In genomic region chr6:20427856-20428255, GRCh38 we compare ENCODE assay signal across 10 cellular contexts. TPM values are rescaled to one million over a fixed set of nuclear protein-coding genes. Genes with fewer than 3 reads are reported as not detected.
DNase-seq lines count a peak whose midpoint lies in the region; ATAC-seq, FAIRE-seq and TF ChIP-seq lines count a peak whose summit lies in the region.
"Had no signal": no experiment of that assay in that cellular context is flagged by ENCODE, and none has a peak within 500 bp of the region (broad histone marks: within the 10 kb centered on the region; RNA-seq: fewer than 3 reads in every experiment).

No MANE protein-coding gene starts in this region.

- H3K79me2 ChIP-seq in HepG2 (ENCODE audit: insufficient read depth, low read length): peaks cover 82% of the 10 kb centered on the region

- H3K4me3 ChIP-seq in HepG2 (replicated peaks in 1 of 3; ENCODE audit: insufficient read depth in 1 of 3, low read depth in 2 of 3, low read length in 3 of 3): no peak overlapping the region
- H3K4me3 ChIP-seq in mesenchymal stem cell (ENCODE audit: insufficient read depth in 1 of 2, low read depth in 1 of 2, low read length in 2 of 2): no peak overlapping the region
- H3K4me3 ChIP-seq: skin epidermis had no signal

- no peak overlapping the region for H2AK5ac ChIP-seq in mesenchymal stem cell (ENCODE audit: low read length, severe bottlenecking)

- no peaks in the 10 kb centered on the region for H3K27me3 ChIP-seq in HepG2 (ENCODE audit: control insufficient read depth in 1 of 2, insufficient read depth in 2 of 2, low read length in 2 of 2)
- H3K27me3 ChIP-seq in mesenchymal stem cell (ENCODE audit: control insufficient read depth in 1 of 2, insufficient read depth in 1 of 2, low read length in 2 of 2): no peaks in the 10 kb centered on the region

- H4K8ac ChIP-seq in mesenchymal stem cell (ENCODE audit: low read length): no peak overlapping the region

- H3K27ac ChIP-seq in HepG2 (ENCODE audit: extremely low read length, insufficient read depth, low read length): peak overlapping the region; percentile 49
- H3K27ac ChIP-seq in mesenchymal stem cell (ENCODE audit: low read length, poor library complexity, severe bottlenecking): no peak overlapping the region
- H3K27ac ChIP-seq: skin epidermis had no signal

- WGBS in HepG2 (ENCODE audit: low lambda C conversion rate): 30% methylated on average over 6 of the region's 6 CpGs
- WGBS in mesenchymal stem cell: 80% methylated on average over 5 of the region's 6 CpGs

- TF ChIP-seq CTCF in HepG2 (CRISPR knock-in tag; IDR thresholded peaks at IDR 0.05): no peak

- DNase-seq in HepG2 (ENCODE audit: low spot score) (peak; percentile 32), posterior cingulate gyrus (no peak), activated T-cell treated with anti-CD3 and anti-CD28 coated beads for 4 hours (no peak), mesenchymal stem cell (no peak), NCI-H226 (no peak)
- DNase-seq: DND-41 had no signal

- ATAC-seq in GM18858 (IDR thresholded peaks at IDR 0.05; ENCODE audit: unreplicated experiment) (peak; percentile 96), GM21723 (IDR thresholded peaks at IDR 0.05; ENCODE audit: unreplicated experiment) (peak; percentile 89), HG03439 (IDR thresholded peaks at IDR 0.05; ENCODE audit: unreplicated experiment) (peak; percentile 77), HepG2 (peak; percentile 93)

- no peak for TF ChIP-seq POLR2A in HepG2 (IDR thresholded peaks at IDR 0.05; ENCODE audit: insufficient read depth in 1 of 2, low read depth in 2 of 2, low read length in 2 of 2)

- BruUV-seq in HepG2 (replicated peaks; lab: Mats Ljungman, UMichigan): no TSS peak

- no peak overlapping the region for H4K91ac ChIP-seq in mesenchymal stem cell (ENCODE audit: low read length)

- FAIRE-seq in HepG2 (lab: Jason Lieb, UNC): peak; percentile 48

- H2BK5ac ChIP-seq in mesenchymal stem cell (ENCODE audit: low read depth, low read length, poor library complexity, severe bottlenecking): no peak overlapping the region

- H3K4me2 ChIP-seq in HepG2 (ENCODE audit: low read depth, low read length) (peak overlapping the region; percentile 38), mesenchymal stem cell (ENCODE audit: low read length, poor library complexity, severe bottlenecking) (no peak overlapping the region)

- H3K9ac ChIP-seq in HepG2 (ENCODE audit: insufficient read depth, low read depth, low read length): 0 out of 2 replicates have a peak overlapping the region, but pooled peaks have one; percentile 22
- H3K9ac ChIP-seq in mesenchymal stem cell (ENCODE audit: low read length): no peak overlapping the region

- in situ Hi-C loops in HepG2 (cut with HindIII; ENCODE audit: extremely low pct_ligation_motif_present, low pct_unique_long_range_greater_than_20kb): no loop called here

- H3K9me3 ChIP-seq in HepG2 (ENCODE audit: low read length): no peaks in the 10 kb centered on the region
- no peaks in the 10 kb centered on the region for H3K9me3 ChIP-seq in mesenchymal stem cell (ENCODE audit: control insufficient read depth, low read length)

- H2AFZ ChIP-seq in HepG2 (ENCODE audit: low read length) (no peak overlapping the region), mesenchymal stem cell (ENCODE audit: low read depth, low read length) (no peak overlapping the region)

- no peak overlapping the region for H2BK15ac ChIP-seq in mesenchymal stem cell (ENCODE audit: low read depth, poor library complexity, severe bottlenecking)

- H3K36me3 ChIP-seq in HepG2 (replicated peaks in 1 of 2; ENCODE audit: control insufficient read depth in 1 of 2, insufficient read depth in 2 of 2, low read length in 2 of 2) (peaks cover 3 to 18% of the 10 kb centered on the region in 2 experiments; a peak in 4 of 5 replicates), mesenchymal stem cell (ENCODE audit: control insufficient read depth in 1 of 2, insufficient read depth in 2 of 2, low read depth in 1 of 2, low read length in 2 of 2) (peaks cover 10 to 16% of the 10 kb centered on the region in 2 experiments)

- no peak overlapping the region for H2BK120ac ChIP-seq in mesenchymal stem cell (ENCODE audit: low read depth, low read length)

- H3K4me1 ChIP-seq in HepG2 (ENCODE audit: insufficient read depth, low read length) (peaks cover 40% of the 10 kb centered on the region), mesenchymal stem cell (ENCODE audit: control insufficient read depth, insufficient read depth, low read depth, low read length) (peaks cover 4% of the 10 kb centered on the region)

- H2BK12ac ChIP-seq in mesenchymal stem cell (ENCODE audit: low read length in 2 of 2): no peak overlapping the region

- H3K4ac ChIP-seq in mesenchymal stem cell (ENCODE audit: low read depth in 1 of 2, low read length in 2 of 2): no peak overlapping the region

- no peak overlapping the region for H3K23ac ChIP-seq in mesenchymal stem cell (ENCODE audit: low read length in 2 of 2)

- H3K18ac ChIP-seq in mesenchymal stem cell (ENCODE audit: low read depth in 1 of 2, low read length in 2 of 2): no peak overlapping the region

- CTCF ChIA-PET in HepG2 (lab: Yijun Ruan, JAX; ENCODE audit: low intra/inter-chr PET ratio, low total read pairs): no interaction called here

- peaks cover 27% of the 10 kb centered on the region for H3K79me1 ChIP-seq in mesenchymal stem cell (replicated peaks; ENCODE audit: low read length, poor library complexity, severe bottlenecking)

- no peak for TF ChIP-seq RAD21 in HepG2 (CRISPR knock-in tag; IDR thresholded peaks at IDR 0.05)

- TF ChIP-seq EP300 in HepG2 (IDR thresholded peaks at IDR 0.05; ENCODE audit: low read depth in 2 of 2, low read length in 2 of 2) (no peak), HepG2 (CRISPR knock-in tag; IDR thresholded peaks at IDR 0.05; ENCODE audit: borderline replicate concordance) (no peak)

- POLR2A ChIA-PET in HepG2 (lab: Yijun Ruan, JAX): no interaction called here

- peaks cover 5% of the 10 kb centered on the region for H4K20me1 ChIP-seq in HepG2 (ENCODE audit: insufficient read depth, low read length)

- intact Hi-C loops in HepG2 (cut with micrococcal nuclease; ENCODE audit: unreplicated experiment) (loop anchor here (1.0 kb wide), 1 partner anchor 24 kb away; no protein-coding TSS in a partner anchor), posterior cingulate gyrus (cut with DNase I) (no loop called here)

- H3K14ac ChIP-seq in mesenchymal stem cell (ENCODE audit: low read length in 2 of 2): no peak overlapping the region

TF ChIP-seq in HepG2, 621 proteins besides CTCF, POLR2A, EP300 and RAD21 (continues in another document):
- no peak for TF ChIP-seq RELA (CRISPR knock-in tag; IDR thresholded peaks at IDR 0.05)
- TF ChIP-seq NFE2L2 (IDR thresholded peaks at IDR 0.05; ENCODE audit: low read length): no peak
- TF ChIP-seq, protein P1, sequence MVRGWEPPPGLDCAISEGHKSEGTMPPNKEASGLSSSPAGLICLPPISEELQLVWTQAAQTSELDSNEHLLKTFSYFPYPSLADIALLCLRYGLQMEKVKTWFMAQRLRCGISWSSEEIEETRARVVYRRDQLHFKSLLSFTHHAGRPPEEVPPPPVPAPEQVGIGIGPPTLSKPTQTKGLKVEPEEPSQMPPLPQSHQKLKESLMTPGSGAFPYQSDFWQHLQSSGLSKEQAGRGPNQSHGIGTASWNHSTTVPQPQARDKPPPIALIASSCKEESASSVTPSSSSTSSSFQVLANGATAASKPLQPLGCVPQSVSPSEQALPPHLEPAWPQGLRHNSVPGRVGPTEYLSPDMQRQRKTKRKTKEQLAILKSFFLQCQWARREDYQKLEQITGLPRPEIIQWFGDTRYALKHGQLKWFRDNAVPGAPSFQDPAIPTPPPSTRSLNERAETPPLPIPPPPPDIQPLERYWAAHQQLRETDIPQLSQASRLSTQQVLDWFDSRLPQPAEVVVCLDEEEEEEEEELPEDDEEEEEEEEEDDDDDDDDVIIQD (CRISPR knock-in tag; IDR thresholded peaks at IDR 0.05; ENCODE audit: low read depth): 0 out of 2 replicates have a peak, but pooled peaks have one; percentile 6
- no peak for TF ChIP-seq TCF7L2 (IDR thresholded peaks at IDR 0.05; ENCODE audit: low read depth, low read length)
- TF ChIP-seq ZNF451 (CRISPR knock-in tag; IDR thresholded peaks at IDR 0.05): no peak
- TF ChIP-seq ZMYM4 (CRISPR knock-in tag; IDR thresholded peaks at IDR 0.05): peak; percentile 59; the same call in 1 of the 2 replicates
- no peak for TF ChIP-seq ATF1 (CRISPR knock-in tag; IDR thresholded peaks at IDR 0.05)
- peak; percentile 69; the same call in 1 of the 2 replicates for TF ChIP-seq ZNF644 (CRISPR knock-in tag; IDR thresholded peaks at IDR 0.05; ENCODE audit: low read depth)
- peak; percentile 83 for TF ChIP-seq HNF4A (CRISPR knock-in tag; IDR thresholded peaks at IDR 0.05)

RNA-seq across cellular contexts. Expression of gene E2F3, which starts 26.2 kb away (rescaled TPM):
- 12.7 and 14.2 TPM in 2 replicates for total RNA-seq in HepG2 (2016; rRNA removed; fragmentation: Illumina TruSeq; extraction: Trizol)
- total RNA-seq in HepG2 (2016; cell fraction: cytosol; rRNA removed; fragmentation: Illumina TruSeq; extraction: Trizol; ENCODE audit: low read depth): 3.9 and 4.1 TPM in 2 replicates
- 12.3 and 12.7 TPM in 2 replicates for total RNA-seq in HepG2 (2016; cell fraction: insoluble cytoplasmic fraction; rRNA removed; fragmentation: Illumina TruSeq; extraction: Trizol)
- 7.4 and 7.6 TPM in 2 replicates for total RNA-seq in HepG2 (2016; cell fraction: membrane; rRNA removed; fragmentation: Illumina TruSeq; extraction: Trizol)
- total RNA-seq in HepG2 (2016; cell fraction: nucleus; rRNA removed; fragmentation: Illumina TruSeq; extraction: Trizol): 18.9 and 19.8 TPM in 2 replicates
- 6.9 and 8.5 TPM in 2 replicates for polyA plus RNA-seq in HepG2 (2011; rRNA removed)
- 3.5 and 4.6 TPM in 2 replicates for polyA plus RNA-seq in HepG2 (2011; cell fraction: cytosol; rRNA removed)
- polyA plus RNA-seq in HepG2 (2011; cell fraction: nucleus; rRNA removed): 11.4 and 11.9 TPM in 2 replicates
- 6.5 TPM in 2 replicates for polyA plus RNA-seq in HepG2 (2012)
- polyA plus RNA-seq in HepG2 (2016; cell fraction: cytosol; fragmentation: Illumina TruSeq; extraction: Trizol; ENCODE audit: low read depth): 0.54 and 0.65 TPM in 2 replicates
- polyA plus RNA-seq in HepG2 (2016; cell fraction: insoluble cytoplasmic fraction; fragmentation: Illumina TruSeq; extraction: Trizol; ENCODE audit: low read depth): 14.7 and 15.7 TPM in 2 replicates
- 3.0 and 3.5 TPM in 2 replicates for polyA plus RNA-seq in HepG2 (2016; cell fraction: membrane; fragmentation: Illumina TruSeq; extraction: Trizol; ENCODE audit: low read depth)
- 42.2 and 42.9 TPM in 2 replicates for polyA plus RNA-seq in HepG2 (2016; cell fraction: nucleus; fragmentation: Illumina TruSeq; extraction: Trizol; ENCODE audit: insufficient read depth, low read depth)
- polyA minus RNA-seq in HepG2 (2011; rRNA and poly(A)+ RNA removed; ENCODE audit: low replicate concordance): 5.7 and 12.9 TPM in 2 replicates
- polyA minus RNA-seq in HepG2 (2011; cell fraction: cytosol; rRNA and poly(A)+ RNA removed): 6.1 and 6.4 TPM in 2 replicates
- polyA minus RNA-seq in HepG2 (2011; cell fraction: nucleus; rRNA and poly(A)+ RNA removed): 10.7 TPM in 2 replicates
- polyA plus RNA-seq in mesenchymal stem cell (2013, experiment 1 of 2): 17.5 TPM
- 17.7 TPM for polyA plus RNA-seq in mesenchymal stem cell (2013, experiment 2 of 2)
